In the genomic region with DNA sequence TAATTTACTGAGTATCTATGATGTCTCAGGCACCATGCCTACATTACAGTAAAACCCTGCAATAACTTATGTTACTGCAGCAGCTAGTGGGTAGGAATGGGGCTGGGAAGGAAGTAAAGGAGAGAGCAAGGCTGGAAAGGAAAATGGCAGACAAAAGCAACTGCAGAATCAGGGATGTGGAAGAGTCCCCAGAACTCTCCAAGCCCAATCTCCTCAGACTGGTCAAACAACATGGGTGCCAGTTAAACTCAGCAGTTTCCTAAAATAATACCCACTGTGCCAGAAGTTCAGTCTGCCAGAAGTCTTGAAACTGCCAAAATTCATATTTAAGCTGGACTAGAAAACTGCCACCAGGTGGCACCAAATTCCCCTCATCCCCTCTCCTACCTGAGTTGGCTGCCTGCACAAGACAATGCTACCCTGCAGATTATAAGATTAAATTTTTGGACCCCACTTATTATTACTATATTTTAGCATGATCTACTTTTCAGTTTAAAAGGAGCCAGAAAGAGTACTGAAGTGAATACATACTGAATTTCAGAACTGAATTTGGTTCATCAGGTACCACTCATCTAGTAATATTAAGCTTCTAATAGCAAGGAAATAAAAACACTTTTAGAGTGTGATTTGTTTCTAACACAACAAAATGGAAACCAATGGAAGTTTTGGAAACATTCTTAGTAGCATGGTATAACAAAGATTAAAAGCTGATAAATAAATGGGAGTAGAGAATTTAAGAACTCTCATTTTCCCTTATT, we compare ENCODE assay signal across 9 cellular contexts.
DNase-seq lines count a peak whose midpoint lies in the region; ATAC-seq and TF ChIP-seq lines count a peak whose summit lies in the region.
"Had no signal": no experiment of that assay in that cellular context is flagged by ENCODE, and none has a peak within 500 bp of the region (broad histone marks: within the 10 kb centered on the region; RNA-seq: fewer than 3 reads in every experiment).

No MANE protein-coding gene starts in this region.

- H3K27ac ChIP-seq in caudate nucleus (ENCODE audit: low read depth, low read length) = no peak overlapping the region

- POLR2A ChIA-PET in activated B cell treated with CpG ODN at 0.5 μM for 24 hours (lab: Charles Lee) = interaction anchor here (1.0 to 2.0 kb wide), 2 partner anchors 110 to 120 kb away, joined by 4 to 9 read pairs; a partner anchor contains a TSS

- ATAC-seq in GM21825 (IDR thresholded peaks at IDR 0.05; ENCODE audit: unreplicated experiment) (peak; percentile 73), activated B cell treated with CpG ODN at 0.5 μM for 24 hours (ENCODE audit: low read depth) (peak; percentile 58), HG02623 (IDR thresholded peaks at IDR 0.05; ENCODE audit: unreplicated experiment) (no peak)

- H3K27ac Mint-ChIP-seq in activated B cell treated with CpG ODN at 0.5 μM for 24 hours = no peak overlapping the region
- H3K27ac Mint-ChIP-seq: dendritic cell treated with granulocyte-macrophage colony-stimulating factor and Interleukin-4, amounts not matched to agents 40 ng/mL and 50 ng/mL, for 4 days had no signal

- no peaks in the 10 kb centered on the region for H3K9me3 Mint-ChIP-seq in activated B cell treated with CpG ODN at 0.5 μM for 24 hours
- H3K9me3 Mint-ChIP-seq: dendritic cell treated with granulocyte-macrophage colony-stimulating factor and Interleukin-4, amounts not matched to agents 40 ng/mL and 50 ng/mL, for 4 days had no signal

- peak; percentile 1 for DNase-seq in DMS53 treated with DMSO at 0.1 percent for 48 hours (lab: John Stamatoyannopoulos, UW; ENCODE audit: unreplicated experiment)
- DNase-seq in NCI-H2029 (lab: John Stamatoyannopoulos, UW) = peak; percentile 28
- DNase-seq in activated B cell treated with CpG ODN at 0.5 μM for 24 hours = peak; percentile 35
- DNase-seq in caudate nucleus (lab: John Stamatoyannopoulos, UW) = peak in 31 of 61 donors; percentile 2 to 69 (median 16)
- peak; percentile 61 for DNase-seq in kidney tubule cell (ENCODE audit: low spot score)
- peak; percentile 58 to 59 for DNase-seq in stimulated activated CD4-positive, alpha-beta T cell treated with anti-CD3 and anti-CD28 coated beads, Interleukin-4, amount 100 ng/mL, for 4 hours

- H3K36me3 Mint-ChIP-seq in activated B cell treated with CpG ODN at 0.5 μM for 24 hours (ENCODE audit: low read depth) = peaks cover 85% of the 10 kb centered on the region

- H3K27me3 Mint-ChIP-seq in activated B cell treated with CpG ODN at 0.5 μM for 24 hours = no peaks in the 10 kb centered on the region
- H3K27me3 Mint-ChIP-seq: dendritic cell treated with granulocyte-macrophage colony-stimulating factor and Interleukin-4, amounts not matched to agents 40 ng/mL and 50 ng/mL, for 4 days had no signal

- intact Hi-C loops in activated B cell treated with CpG ODN at 0.5 μM for 24 hours (cut with micrococcal nuclease) = loop anchor here (1.0 to 5.0 kb wide), 9 partner anchors 51 to 998 kb away; a partner anchor contains a TSS

- CTCF ChIA-PET in activated B cell treated with CpG ODN at 0.5 μM for 24 hours (lab: Charles Lee) = interaction anchor here (0.7 to 2.9 kb wide), 16 partner anchors 14 to 997 kb away, joined by 3 to 43 read pairs (median 5); a partner anchor contains a TSS

- no peak overlapping the region for H3K4me3 Mint-ChIP-seq in activated B cell treated with CpG ODN at 0.5 μM for 24 hours
- H3K4me3 Mint-ChIP-seq: dendritic cell treated with granulocyte-macrophage colony-stimulating factor and Interleukin-4, amounts not matched to agents 40 ng/mL and 50 ng/mL, for 4 days had no signal

- TF ChIP-seq CTCF in activated B cell treated with CpG ODN at 0.5 μM for 24 hours (IDR thresholded peaks at IDR 0.05) = no peak

- H3K4me1 Mint-ChIP-seq in activated B cell treated with CpG ODN at 0.5 μM for 24 hours = no peaks in the 10 kb centered on the region

Comparison
In these comparisons a context has a peak if more than half of its experiments do, and no peak if none do; other contexts are left out.
1. DNase-seq: peak in every context shown above with its lines; median percentile 61 in kidney tubule cell; 58 in stimulated activated CD4-positive, alpha-beta T cell treated with anti-CD3 and anti-CD28 coated beads, Interleukin-4, amount 100 ng/mL, for 4 hours; 35 in activated B cell treated with CpG ODN at 0.5 μM for 24 hours; 28 in NCI-H2029; 16 in caudate nucleus; 1 in DMS53 treated with DMSO at 0.1 percent for 48 hours.